1 cellular context compared by ENCODE assay signal in genomic region chr2:74501335-74502071, GRCh38.
A peak's percentile ranks its signal among the peaks of the same experiment; 100 is the strongest.
TF ChIP-seq lines count a peak whose summit lies in the region.

No MANE protein-coding gene starts in this region.

TF ChIP-seq in HepG2, 621 proteins besides CTCF, POLR2A, EP300 and RAD21 (continued from another document and continues in another):
- TF ChIP-seq ZNF704 (CRISPR knock-in tag; IDR thresholded peaks at IDR 0.05; ENCODE audit: borderline replicate concordance) (no peak), ZBTB21 (CRISPR knock-in tag; IDR thresholded peaks at IDR 0.05) (no peak), ZNF292 (CRISPR knock-in tag; IDR thresholded peaks at IDR 0.05; ENCODE audit: borderline replicate concordance, low read depth) (no peak), ZNF354B (CRISPR knock-in tag; IDR thresholded peaks at IDR 0.05) (no peak), CHD2 (IDR thresholded peaks at IDR 0.05; ENCODE audit: low read depth, low read length) (no peak), KAT7 (CRISPR knock-in tag; IDR thresholded peaks at IDR 0.05; ENCODE audit: borderline replicate concordance) (no peak), AHDC1 (CRISPR knock-in tag; IDR thresholded peaks at IDR 0.05; ENCODE audit: borderline replicate concordance) (no peak), MXD1 (CRISPR knock-in tag; IDR thresholded peaks at IDR 0.05) (no peak), NONO (IDR thresholded peaks at IDR 0.05) (no peak), NONO (CRISPR knock-in tag; conservative IDR thresholded peaks at IDR 0.05) (peak; percentile 51; the same call in 1 of the 2 replicates), AKAP8 (CRISPR knock-in tag; IDR thresholded peaks at IDR 0.05) (peak; percentile 8; the same call in 1 of the 2 replicates), ZSCAN30 (CRISPR knock-in tag; IDR thresholded peaks at IDR 0.05) (no peak), MAZ (IDR thresholded peaks at IDR 0.05; ENCODE audit: borderline replicate concordance, low read depth, low read length) (no peak), MAZ (CRISPR knock-in tag; IDR thresholded peaks at IDR 0.05; ENCODE audit: low read depth) (no peak), ATF7 (IDR thresholded peaks at IDR 0.05) (no peak), ATF7 (CRISPR knock-in tag; IDR thresholded peaks at IDR 0.05) (no peak), MED8 (CRISPR knock-in tag; IDR thresholded peaks at IDR 0.05; ENCODE audit: insufficient replicate concordance) (no peak), ZNF337 (CRISPR knock-in tag; IDR thresholded peaks at IDR 0.05; ENCODE audit: borderline replicate concordance, low read depth) (no peak), MTA3 (CRISPR knock-in tag; IDR thresholded peaks at IDR 0.05) (no peak), ZHX2 (IDR thresholded peaks at IDR 0.05; ENCODE audit: low read depth) (no peak), ZHX2 (CRISPR knock-in tag; IDR thresholded peaks at IDR 0.05; ENCODE audit: borderline replicate concordance) (no peak), ELF3 (CRISPR knock-in tag; IDR thresholded peaks at IDR 0.05) (no peak), GPBP1L1 (CRISPR knock-in tag; IDR thresholded peaks at IDR 0.05) (no peak), FOXJ3 (CRISPR knock-in tag; IDR thresholded peaks at IDR 0.05; ENCODE audit: borderline replicate concordance) (no peak), ZNF670 (CRISPR knock-in tag; IDR thresholded peaks at IDR 0.05; ENCODE audit: borderline replicate concordance) (no peak), ZNF576 (CRISPR knock-in tag; IDR thresholded peaks at IDR 0.05) (no peak), LCORL (IDR thresholded peaks at IDR 0.05) (no peak), LCORL (CRISPR knock-in tag; IDR thresholded peaks at IDR 0.05) (peak; percentile 74; the same call in 1 of the 2 replicates), NFYB (CRISPR knock-in tag; IDR thresholded peaks at IDR 0.05) (no peak), ZNF512B (CRISPR knock-in tag; IDR thresholded peaks at IDR 0.05; ENCODE audit: borderline replicate concordance) (no peak), ZNF782 (CRISPR knock-in tag; IDR thresholded peaks at IDR 0.05; ENCODE audit: borderline replicate concordance) (no peak), RFXANK (CRISPR knock-in tag; IDR thresholded peaks at IDR 0.05) (no peak), ZNF101 (CRISPR knock-in tag; IDR thresholded peaks at IDR 0.05; ENCODE audit: borderline replicate concordance, low read depth) (no peak), ZNF768 (CRISPR knock-in tag; IDR thresholded peaks at IDR 0.05) (no peak), ZNF891 (CRISPR knock-in tag; IDR thresholded peaks at IDR 0.05) (no peak), ZBED4 (CRISPR knock-in tag; IDR thresholded peaks at IDR 0.05; ENCODE audit: borderline replicate concordance) (no peak), ATF3 (CRISPR knock-in tag; IDR thresholded peaks at IDR 0.05) (no peak), ZNF788 (CRISPR knock-in tag; IDR thresholded peaks at IDR 0.05; ENCODE audit: borderline replicate concordance) (no peak), ZNF232 (CRISPR knock-in tag; IDR thresholded peaks at IDR 0.05; ENCODE audit: borderline replicate concordance) (no peak)
